In the genomic region with DNA sequence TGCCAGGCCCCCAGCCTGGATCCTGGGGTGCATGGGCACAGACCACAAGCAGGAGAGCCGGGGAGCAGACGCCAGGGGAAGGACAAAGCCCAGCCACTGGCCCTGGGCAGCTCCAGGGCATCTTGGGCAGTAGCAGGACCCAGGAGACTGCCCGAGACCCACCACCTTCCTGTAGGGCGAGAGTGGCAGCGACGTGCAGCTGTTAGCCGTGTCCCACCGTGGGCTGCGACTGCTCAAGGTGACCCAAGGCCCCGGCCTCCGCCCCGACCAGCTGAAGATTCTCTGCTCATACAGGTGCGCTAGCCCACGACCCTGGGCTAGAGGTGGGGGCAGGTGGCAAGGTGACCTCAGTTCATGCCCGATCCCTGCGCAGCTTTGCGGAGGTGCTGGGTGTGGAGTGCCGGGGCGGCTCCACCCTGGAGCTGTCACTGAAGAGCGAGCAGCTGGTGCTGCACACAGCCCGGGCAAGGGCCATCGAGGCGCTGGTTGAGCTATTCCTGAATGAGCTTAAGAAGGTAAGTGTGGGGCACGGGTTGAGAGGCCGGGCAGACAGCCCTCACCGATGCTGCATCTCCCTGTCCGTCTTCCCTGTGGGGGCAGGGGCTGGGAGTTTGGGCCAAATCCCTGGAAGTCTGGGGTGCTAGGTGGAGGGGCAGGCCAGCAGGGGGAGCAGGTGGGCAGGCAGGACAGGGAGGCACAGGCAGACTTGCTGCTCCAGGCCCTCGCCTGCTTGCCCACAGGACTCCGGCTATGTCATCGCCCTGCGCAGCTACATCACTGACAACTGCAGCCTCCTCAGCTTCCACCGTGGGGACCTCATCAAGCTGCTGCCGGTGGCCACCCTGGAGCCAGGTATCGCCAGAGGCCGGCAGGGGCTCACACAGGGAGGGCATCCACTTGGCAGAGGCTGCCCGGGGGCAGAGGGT, we compare ENCODE assay signal across 10 cellular contexts. TPM values are rescaled to one million over a fixed set of nuclear protein-coding genes. Genes with fewer than 3 reads are reported as not detected.
A peak's percentile ranks its signal among the peaks of the same experiment; 100 is the strongest.
DNase-seq lines count a peak whose midpoint lies in the region; ATAC-seq, FAIRE-seq and TF ChIP-seq lines count a peak whose summit lies in the region.
"Had no signal": no experiment of that assay in that cellular context is flagged by ENCODE, and none has a peak within 500 bp of the region (broad histone marks: within the 10 kb centered on the region; RNA-seq: fewer than 3 reads in every experiment).

No MANE protein-coding gene starts in this region.

- peak; percentile 60 for DNase-seq in AG20443 (ENCODE audit: low spot score)
- no peak for DNase-seq in PC-9
- peak; percentile 32 for DNase-seq in endothelial cell of umbilical vein (ENCODE audit: low read depth, low spot score)
- DNase-seq in stimulated activated CD8-positive, alpha-beta memory T cell treated with anti-CD3 and anti-CD28 coated beads, Interleukin-4, amount 100 ng/mL, for 48 hours, result peak; percentile 55
- no peak for DNase-seq in effector memory CD8-positive, alpha-beta T cell
- DNase-seq in ureter (ENCODE audit: low spot score), result no peak

- H3K27ac ChIP-seq in PC-9 (no peak overlapping the region), endothelial cell of umbilical vein (ENCODE audit: insufficient read depth, low read depth, low read length) (no peak overlapping the region)

- no peak overlapping the region for H3K4me2 ChIP-seq in PC-9
- H3K4me2 ChIP-seq in endothelial cell of umbilical vein (ENCODE audit: insufficient read depth, low read length), result no peak overlapping the region

- H3K79me2 ChIP-seq in PC-9 (ENCODE audit: low read depth), result no peaks in the 10 kb centered on the region
- H3K79me2 ChIP-seq in endothelial cell of umbilical vein (ENCODE audit: control insufficient read depth, insufficient read depth, low read length), result no peaks in the 10 kb centered on the region

- BruUV-seq in PC-9 (replicated peaks; lab: Mats Ljungman, UMichigan) (no TSS peak), endothelial cell of umbilical vein (replicated peaks; lab: Mats Ljungman, UMichigan) (no TSS peak)

- no peaks in the 10 kb centered on the region for H3K4me1 ChIP-seq in PC-9 (replicated peaks; ENCODE audit: insufficient read depth)
- H3K4me1 ChIP-seq in endothelial cell of umbilical vein (ENCODE audit: control insufficient read depth, extremely low read depth, insufficient read depth, low read length), result no peaks in the 10 kb centered on the region

- TF ChIP-seq POLR2A in endothelial cell of umbilical vein (IDR thresholded peaks at IDR 0.05; ENCODE audit: low read depth, low read length), result no peak

- H3K9me2 ChIP-seq in PC-9 (ENCODE audit: insufficient read depth), result no peaks in the 10 kb centered on the region

- H3F3A ChIP-seq in PC-9 (ENCODE audit: insufficient read depth, low read depth), result no peaks in the 10 kb centered on the region

- H3K36me3 ChIP-seq in PC-9 (ENCODE audit: low read depth) (no peaks in the 10 kb centered on the region), endothelial cell of umbilical vein (ENCODE audit: control insufficient read depth in 2 of 2, extremely low read depth in 1 of 2, insufficient read depth in 2 of 2, low read length in 2 of 2) (no peaks in the 10 kb centered on the region)

- intact Hi-C loops in PC-9 (cut with micrococcal nuclease; ENCODE audit: unreplicated experiment) (no loop called here), endothelial cell of umbilical vein (cut with micrococcal nuclease) (loop anchor here (1.0 kb wide), 1 partner anchor 131 kb away; no protein-coding TSS in a partner anchor)

- no peak overlapping the region for H3K4me3 Mint-ChIP-seq in effector memory CD8-positive, alpha-beta T cell
- H3K4me3 Mint-ChIP-seq: IgD-negative memory B cell; stimulated activated naive CD8-positive, alpha-beta T cell treated with anti-CD3 and anti-CD28 coated beads, Interleukin-15, Interleukin-2, amounts not matched to agents 100 ng/mL and 50 ng/mL, for 24 hours had no signal

- POLR2A ChIA-PET in PC-9 (lab: Charles Lee; ENCODE audit: unreplicated experiment) (interaction anchor here (0.5 to 0.6 kb wide), 2 partner anchors 226 to 345 kb away, joined by 5 read pairs; no protein-coding TSS in a partner anchor), endothelial cell of umbilical vein (lab: Charles Lee) (no interaction called here)

- H3K9me3 ChIP-seq in PC-9 (ENCODE audit: insufficient read depth, low read depth), result no peaks in the 10 kb centered on the region
- H3K9me3 ChIP-seq in endothelial cell of umbilical vein (replicated peaks; ENCODE audit: control insufficient read depth, insufficient read depth, low read length), result no peaks in the 10 kb centered on the region

- no peak overlapping the region for H2AFZ ChIP-seq in PC-9
- H2AFZ ChIP-seq in endothelial cell of umbilical vein (ENCODE audit: low read depth, low read length), result no peak overlapping the region

- no peak overlapping the region for H3K4me3 ChIP-seq in PC-9
- no peak overlapping the region for H3K4me3 ChIP-seq in endothelial cell of umbilical vein (replicated peaks in 1 of 3; ENCODE audit: insufficient read depth in 1 of 3, low read depth in 1 of 3, low read length in 3 of 3)

- H3K9me1 ChIP-seq in endothelial cell of umbilical vein (replicated peaks; ENCODE audit: control insufficient read depth, extremely low read depth, insufficient read depth, low read length), result no peaks in the 10 kb centered on the region

- dilution Hi-C loops in endothelial cell of umbilical vein (cut with MboI; ENCODE audit: extremely low pct_ligation_motif_present, low sequenced_read_pairs), result no loop called here

- peak; percentile 62 for TF ChIP-seq CTCF in GM12872 (IDR thresholded peaks at IDR 0.05; ENCODE audit: insufficient read depth, low read depth, low read length)
- TF ChIP-seq CTCF in PC-9 (conservative IDR thresholded peaks at IDR 0.05), result peak; percentile 70
- peak; percentile 56 to 81 for TF ChIP-seq CTCF in endothelial cell of umbilical vein (IDR thresholded peaks at IDR 0.05; ENCODE audit: extremely low read depth in 1 of 2, insufficient read depth in 1 of 2, low read depth in 1 of 2, low read length in 2 of 2)

- FAIRE-seq in endothelial cell of umbilical vein (lab: Jason Lieb, UNC), result peak; percentile 12

- H3K36me3 Mint-ChIP-seq in effector memory CD8-positive, alpha-beta T cell (ENCODE audit: insufficient read depth), result peaks cover 6% of the 10 kb centered on the region
- H3K36me3 Mint-ChIP-seq: IgD-negative memory B cell had no signal

- no peak for ATAC-seq in GM21825 (IDR thresholded peaks at IDR 0.05; ENCODE audit: unreplicated experiment)
- ATAC-seq in effector memory CD8-positive, alpha-beta T cell (replicated peaks), result no peak

- no peaks in the 10 kb centered on the region for H3K27me3 Mint-ChIP-seq in effector memory CD8-positive, alpha-beta T cell
- H3K27me3 Mint-ChIP-seq: IgD-negative memory B cell; stimulated activated naive CD8-positive, alpha-beta T cell treated with anti-CD3 and anti-CD28 coated beads, Interleukin-15, Interleukin-2, amounts not matched to agents 100 ng/mL and 50 ng/mL, for 24 hours had no signal

- peaks cover 0 to 2% of the 10 kb centered on the region in 2 donors for H3K4me1 Mint-ChIP-seq in effector memory CD8-positive, alpha-beta T cell (ENCODE audit: low read depth in 2 of 2)

- no peak overlapping the region for H3K9ac ChIP-seq in endothelial cell of umbilical vein (replicated peaks; ENCODE audit: extremely low read depth, insufficient read depth, low read length)

- no peaks in the 10 kb centered on the region for H3K27me3 ChIP-seq in PC-9 (ENCODE audit: insufficient read depth, low read depth)
- H3K27me3 ChIP-seq in endothelial cell of umbilical vein (ENCODE audit: control insufficient read depth in 2 of 2, insufficient read depth in 2 of 2, low read length in 2 of 2), result no peaks in the 10 kb centered on the region

- H3K9me3 Mint-ChIP-seq in effector memory CD8-positive, alpha-beta T cell, result no peaks in the 10 kb centered on the region
- H3K9me3 Mint-ChIP-seq: IgD-negative memory B cell; stimulated activated naive CD8-positive, alpha-beta T cell treated with anti-CD3 and anti-CD28 coated beads, Interleukin-15, Interleukin-2, amounts not matched to agents 100 ng/mL and 50 ng/mL, for 24 hours had no signal

- no peak overlapping the region for H3K27ac Mint-ChIP-seq in effector memory CD8-positive, alpha-beta T cell
- H3K27ac Mint-ChIP-seq: IgD-negative memory B cell; stimulated activated naive CD8-positive, alpha-beta T cell treated with anti-CD3 and anti-CD28 coated beads, Interleukin-15, Interleukin-2, amounts not matched to agents 100 ng/mL and 50 ng/mL, for 24 hours had no signal

- H4K20me1 ChIP-seq in PC-9 (ENCODE audit: insufficient read depth) (peaks cover 3% of the 10 kb centered on the region; the same call in 1 of the 2 replicates), endothelial cell of umbilical vein (replicated peaks; ENCODE audit: control insufficient read depth, extremely low read depth, insufficient read depth, low read length) (no peaks in the 10 kb centered on the region)

- CTCF ChIA-PET in PC-9 (lab: Charles Lee), result interaction anchor here (0.6 to 2.0 kb wide), 3 partner anchors 14 to 156 kb away, joined by 3 to 19 read pairs (median 13); a partner anchor contains a TSS
- CTCF ChIA-PET in endothelial cell of umbilical vein (lab: Charles Lee), result interaction anchor here (0.5 to 3.9 kb wide), 11 partner anchors 8 to 172 kb away, joined by 3 to 92 read pairs (median 8); a partner anchor contains a TSS

RNA-seq across cellular contexts. Expression of a gene that starts 13.5 kb away (rescaled TPM):
- 0.31 and 0.40 TPM in 2 replicates for total RNA-seq in PC-9 (2021)
- not detected in 2 replicates for total RNA-seq in endothelial cell of umbilical vein
- not detected in 2 replicates for polyA plus RNA-seq in endothelial cell of umbilical vein
- polyA plus RNA-seq in endothelial cell of umbilical vein (2011; cell fraction: cytosol; rRNA removed), result not detected in 2 replicates
- polyA plus RNA-seq in endothelial cell of umbilical vein (2011; cell fraction: nucleus; rRNA removed), result 0.24 and 0.31 TPM in 2 replicates
- 0.20 and 0.33 TPM in 2 replicates for polyA plus RNA-seq in endothelial cell of umbilical vein (2012)
- polyA minus RNA-seq in endothelial cell of umbilical vein, result not detected in 2 replicates
- not detected for polyA minus RNA-seq in endothelial cell of umbilical vein (2011; cell fraction: cytosol; rRNA and poly(A)+ RNA removed)
- polyA minus RNA-seq in endothelial cell of umbilical vein (2011; cell fraction: nucleus; rRNA and poly(A)+ RNA removed), result not detected in 2 replicates
- 9.5 TPM for total RNA-seq in ureter

RNA-seq across cellular contexts. Expression of a gene that starts 32.2 kb away (rescaled TPM):
- 53.5 and 79.7 TPM in 2 replicates for total RNA-seq in PC-9 (2021)
- 27.2 and 87.8 TPM in 2 replicates for total RNA-seq in endothelial cell of umbilical vein
- 10.2 and 15.7 TPM in 2 replicates for polyA plus RNA-seq in endothelial cell of umbilical vein
- polyA plus RNA-seq in endothelial cell of umbilical vein (2011; cell fraction: cytosol; rRNA removed), result 2.3 and 3.0 TPM in 2 replicates
- polyA plus RNA-seq in endothelial cell of umbilical vein (2011; cell fraction: nucleus; rRNA removed), result 99.7 and 146 TPM in 2 replicates
- polyA plus RNA-seq in endothelial cell of umbilical vein (2012), result 13.4 and 34.4 TPM in 2 replicates
- polyA minus RNA-seq in endothelial cell of umbilical vein, result 12.9 and 19.1 TPM in 2 replicates
- 5.0 TPM for polyA minus RNA-seq in endothelial cell of umbilical vein (2011; cell fraction: cytosol; rRNA and poly(A)+ RNA removed)
- 28.0 and 48.1 TPM in 2 replicates for polyA minus RNA-seq in endothelial cell of umbilical vein (2011; cell fraction: nucleus; rRNA and poly(A)+ RNA removed)
- 267 TPM for total RNA-seq in ureter

RNA-seq across cellular contexts. Expression of a gene that starts 47.2 kb away (rescaled TPM):
- total RNA-seq in PC-9 (2021) (41.0 and 44.2 TPM in 2 replicates), endothelial cell of umbilical vein (30.7 and 30.9 TPM in 2 replicates), ureter (91.1 TPM)
- polyA plus RNA-seq in endothelial cell of umbilical vein, result 17.3 and 21.3 TPM in 2 replicates
- 8.3 and 10.3 TPM in 2 replicates for polyA plus RNA-seq in endothelial cell of umbilical vein (2011; cell fraction: cytosol; rRNA removed)
- 96.3 and 120 TPM in 2 replicates for polyA plus RNA-seq in endothelial cell of umbilical vein (2011; cell fraction: nucleus; rRNA removed)
- 22.3 and 31.6 TPM in 2 replicates for polyA plus RNA-seq in endothelial cell of umbilical vein (2012)
- 26.2 and 31.6 TPM in 2 replicates for polyA minus RNA-seq in endothelial cell of umbilical vein
- 15.5 TPM for polyA minus RNA-seq in endothelial cell of umbilical vein (2011; cell fraction: cytosol; rRNA and poly(A)+ RNA removed)
- polyA minus RNA-seq in endothelial cell of umbilical vein (2011; cell fraction: nucleus; rRNA and poly(A)+ RNA removed), result 44.2 and 44.9 TPM in 2 replicates

RNA-seq across cellular contexts. Expression of a gene that starts 47.4 kb away (rescaled TPM):
- total RNA-seq in PC-9 (2021) (79.5 and 80.3 TPM in 2 replicates), endothelial cell of umbilical vein (143 and 151 TPM in 2 replicates), ureter (106 TPM)
- 112 and 116 TPM in 2 replicates for polyA plus RNA-seq in endothelial cell of umbilical vein
- 112 TPM in 2 replicates for polyA plus RNA-seq in endothelial cell of umbilical vein (2011; cell fraction: cytosol; rRNA removed)
- 441 and 460 TPM in 2 replicates for polyA plus RNA-seq in endothelial cell of umbilical vein (2011; cell fraction: nucleus; rRNA removed)
- 103 and 117 TPM in 2 replicates for polyA plus RNA-seq in endothelial cell of umbilical vein (2012)
- polyA minus RNA-seq in endothelial cell of umbilical vein, result 66.8 and 68.3 TPM in 2 replicates
- polyA minus RNA-seq in endothelial cell of umbilical vein (2011; cell fraction: cytosol; rRNA and poly(A)+ RNA removed), result 25.8 TPM
- 102 and 114 TPM in 2 replicates for polyA minus RNA-seq in endothelial cell of umbilical vein (2011; cell fraction: nucleus; rRNA and poly(A)+ RNA removed)

Comparison
In these comparisons a context has a peak if more than half of its experiments do, and no peak if none do; other contexts are left out.
1. DNase-seq: peak in AG20443 (single experiment), endothelial cell of umbilical vein (single experiment) and stimulated activated CD8-positive, alpha-beta memory T cell treated with anti-CD3 and anti-CD28 coated beads, Interleukin-4, amount 100 ng/mL, for 48 hours (single experiment); none in PC-9 (0 of 2), effector memory CD8-positive, alpha-beta T cell (0 of 3) and ureter (single experiment).
2. Peak in every context shown above with its lines, with median percentiles within 50 percentile points of each other: CTCF ChIP-seq.